10 cellular contexts compared by ENCODE assay signal in genomic region chr7:17937506-17938115, GRCh38. TPM values are rescaled to one million over a fixed set of nuclear protein-coding genes. Genes with fewer than 3 reads are reported as not detected.
DNase-seq lines count a peak whose midpoint lies in the region; ATAC-seq, FAIRE-seq and TF ChIP-seq lines count a peak whose summit lies in the region.
"Had no signal": no experiment of that assay in that cellular context is flagged by ENCODE, and none has a peak within 500 bp of the region (broad histone marks: within the 10 kb centered on the region; RNA-seq: fewer than 3 reads in every experiment).

No MANE protein-coding gene starts in this region.

- no peaks in the 10 kb centered on the region for H3K36me3 ChIP-seq in kidney (ENCODE audit: control insufficient read depth in 1 of 2, insufficient read depth in 2 of 2, low read length in 2 of 2)

- no peak overlapping the region for H3K27ac Mint-ChIP-seq in activated CD4-positive, alpha-beta memory T cell treated with anti-CD3 and anti-CD28 coated beads for 36 hours

- POLR2A ChIA-PET in activated CD4-positive, alpha-beta memory T cell treated with anti-CD3 and anti-CD28 coated beads for 36 hours (lab: Charles Lee), result interaction anchor here (1.0 to 1.8 kb wide), 3 partner anchors 15 to 88 kb away, joined by 3 to 6 read pairs (median 4); no protein-coding TSS in a partner anchor

- no peaks in the 10 kb centered on the region for H3K9me3 ChIP-seq in kidney (ENCODE audit: control insufficient read depth in 1 of 2, low read length in 2 of 2)

- H3K27ac ChIP-seq in kidney (ENCODE audit: low read depth in 2 of 2, low read length in 2 of 2), result no peak overlapping the region

- intact Hi-C loops in activated CD4-positive, alpha-beta memory T cell treated with anti-CD3 and anti-CD28 coated beads for 36 hours (cut with micrococcal nuclease), result loop anchor here (1.0 to 5.0 kb wide), 2 partner anchors 7 to 640 kb away; partner anchors contain the start of gene AHR
- intact Hi-C loops in kidney (cut with DNase I), result no loop called here

- TF ChIP-seq POLR2A in GM12891 (IDR thresholded peaks at IDR 0.05; ENCODE audit: low read depth, low read length), result no peak

- DNase-seq in CD1c-positive myeloid dendritic cell (ENCODE audit: extremely low spot score) (peak; percentile 11), HCEC 1CT (peak; percentile 9), kidney (no peak), NCI-H1105 (lab: John Stamatoyannopoulos, UW) (no peak), GM12891 (ENCODE audit: insufficient read length, low spot score) (no peak), NCI-H2107 treated with DMSO at 0.1 percent for 48 hours (lab: John Stamatoyannopoulos, UW; ENCODE audit: unreplicated experiment) (no peak)
- no peak for DNase-seq in activated CD4-positive, alpha-beta memory T cell treated with anti-CD3 and anti-CD28 coated beads for 36 hours
- DNase-seq: activated CD4-positive, alpha-beta T cell treated with anti-CD3 and anti-CD28 coated beads, Interleukin-2, amount 50 U/mL, for 4 hours; NCI-H2171 had no signal

- H3K36me3 Mint-ChIP-seq in activated CD4-positive, alpha-beta memory T cell treated with anti-CD3 and anti-CD28 coated beads for 36 hours, result peaks cover 6% of the 10 kb centered on the region

- no peaks in the 10 kb centered on the region for H3K27me3 Mint-ChIP-seq in activated CD4-positive, alpha-beta memory T cell treated with anti-CD3 and anti-CD28 coated beads for 36 hours

- no peaks in the 10 kb centered on the region for H3K9me3 Mint-ChIP-seq in activated CD4-positive, alpha-beta memory T cell treated with anti-CD3 and anti-CD28 coated beads for 36 hours

- ATAC-seq in GM21717 (IDR thresholded peaks at IDR 0.05; ENCODE audit: unreplicated experiment), result no peak

- FAIRE-seq in kidney (lab: Jason Lieb, UNC), result no peak
- FAIRE-seq in GM12891 (lab: Jason Lieb, UNC), result no peak

- H3K9ac ChIP-seq in kidney (ENCODE audit: low read length in 2 of 2), result no peak overlapping the region

- peaks cover 5 to 9% of the 10 kb centered on the region in 2 donors for H3K4me1 ChIP-seq in kidney (ENCODE audit: control insufficient read depth in 1 of 2, insufficient read depth in 1 of 2, low read depth in 1 of 2, low read length in 2 of 2)

- H3K4me1 Mint-ChIP-seq in activated CD4-positive, alpha-beta memory T cell treated with anti-CD3 and anti-CD28 coated beads for 36 hours (ENCODE audit: low read depth), result peaks cover 60% of the 10 kb centered on the region

- H3K4me3 Mint-ChIP-seq in activated CD4-positive, alpha-beta memory T cell treated with anti-CD3 and anti-CD28 coated beads for 36 hours, result peak overlapping the region; percentile 16

- CTCF ChIA-PET in activated CD4-positive, alpha-beta memory T cell treated with anti-CD3 and anti-CD28 coated beads for 36 hours (lab: Charles Lee), result interaction anchor here (0.6 to 1.9 kb wide), 3 partner anchors 64 to 728 kb away, joined by 3 to 6 read pairs (median 5); no protein-coding TSS in a partner anchor

- H3K4me3 ChIP-seq in kidney (ENCODE audit: low read length in 2 of 2), result peak overlapping the region; percentile 21 to 94

- TF ChIP-seq CTCF in kidney (IDR thresholded peaks at IDR 0.05; ENCODE audit: borderline replicate concordance, extremely low read depth, insufficient read depth), result no peak

TF ChIP-seq in GM12891, 5 proteins besides CTCF, POLR2A, EP300 and RAD21:
- no peak for TF ChIP-seq TAF1 (IDR thresholded peaks at IDR 0.05; ENCODE audit: low read depth, low read length)
- TF ChIP-seq POLR2AphosphoS5 (IDR thresholded peaks at IDR 0.05; ENCODE audit: low read depth, low read length), result no peak
- no peak for TF ChIP-seq SPI1 (IDR thresholded peaks at IDR 0.05; ENCODE audit: low read depth, low read length)
- TF ChIP-seq POU2F2 (IDR thresholded peaks at IDR 0.05; ENCODE audit: low read depth, low read length), result no peak
- no peak for TF ChIP-seq PAX5 (IDR thresholded peaks at IDR 0.05; ENCODE audit: insufficient read depth, low read length, severe bottlenecking)

RNA-seq across cellular contexts. Expression of gene SNX13, which starts 2.7 kb away (rescaled TPM):
- 10 to 100 TPM; 18.6 to 19.8 TPM for total RNA-seq in activated CD4-positive, alpha-beta memory T cell treated with anti-CD3 and anti-CD28 coated beads for 36 hours
- total RNA-seq in kidney, result 57.0 TPM
- polyA plus RNA-seq in kidney (ENCODE audit: insufficient read depth, low read depth, low replicate concordance), result 9.9 TPM
- 6.1 TPM for polyA plus RNA-seq in GM12891 (2012; ENCODE audit: low read depth, missing spikeins)

Comparison
In these comparisons a context has a peak if more than half of its experiments do, and no peak if none do; other contexts are left out.
1. DNase-seq: peak in CD1c-positive myeloid dendritic cell (single experiment) and HCEC 1CT (single experiment); none in activated CD4-positive, alpha-beta memory T cell treated with anti-CD3 and anti-CD28 coated beads for 36 hours (single experiment), kidney (single experiment), NCI-H1105 (single experiment), GM12891 (single experiment) and NCI-H2107 treated with DMSO at 0.1 percent for 48 hours (single experiment).